In genomic region chr4:41572414-41572986, GRCh38 we compare ENCODE assay signal across 16 cellular contexts. TPM values are rescaled to one million over a fixed set of nuclear protein-coding genes. Genes with fewer than 3 reads are reported as not detected.
A peak's percentile ranks its signal among the peaks of the same experiment; 100 is the strongest.
DNase-seq lines count a peak whose midpoint lies in the region; ATAC-seq and TF ChIP-seq lines count a peak whose summit lies in the region.
"Had no signal": no experiment of that assay in that cellular context is flagged by ENCODE, and none has a peak within 500 bp of the region (broad histone marks: within the 10 kb centered on the region; RNA-seq: fewer than 3 reads in every experiment).

No MANE protein-coding gene starts in this region.

- no peaks in the 10 kb centered on the region for H3K36me3 ChIP-seq in ascending aorta
- H3K36me3 ChIP-seq in gastrocnemius medialis: no peaks in the 10 kb centered on the region
- H3K36me3 ChIP-seq: BLaER1 had no signal

- H3K27me3 ChIP-seq in ascending aorta (no peaks in the 10 kb centered on the region), gastrocnemius medialis (no peaks in the 10 kb centered on the region)
- H3K27me3 ChIP-seq: BLaER1 had no signal

- TF ChIP-seq POLR2A in gastrocnemius medialis (IDR thresholded peaks at IDR 0.05): no peak

- H3K9me3 ChIP-seq in ascending aorta (no peaks in the 10 kb centered on the region), gastrocnemius medialis (no peaks in the 10 kb centered on the region)
- H3K9me3 ChIP-seq: BLaER1 had no signal

- peak; percentile 34 to 68 for ATAC-seq in gastrocnemius medialis
- ATAC-seq in GM21786 (IDR thresholded peaks at IDR 0.05; ENCODE audit: unreplicated experiment): no peak
- ATAC-seq in HG02571 (IDR thresholded peaks at IDR 0.05; ENCODE audit: unreplicated experiment): no peak
- ATAC-seq: T-helper 17 cell had no signal

- H3K4me3 ChIP-seq in ascending aorta (peak overlapping the region; percentile 6 to 26), gastrocnemius medialis (peak overlapping the region; percentile 5 to 48 (median 26))
- H3K4me3 ChIP-seq: BLaER1 had no signal

- TF ChIP-seq CTCF in ascending aorta (IDR thresholded peaks at IDR 0.05): no peak
- no peak for TF ChIP-seq CTCF in gastrocnemius medialis (IDR thresholded peaks at IDR 0.05 in 4 of 5, conservative IDR thresholded peaks at IDR 0.05 in 1 of 5)

- intact Hi-C loops in ascending aorta (cut with DNase I) (no loop called here), gastrocnemius medialis (cut with DNase I; ENCODE audit: low total_unique reads) (loop anchor here (5.0 kb wide), 1 partner anchor 655 kb away; no protein-coding TSS in a partner anchor)

- peak; percentile 31 for DNase-seq in EL
- no peak for DNase-seq in ascending aorta (ENCODE audit: low spot score in 2 of 2)
- peak; percentile 23 for DNase-seq in inferior parietal cortex (ENCODE audit: extremely low spot score)
- DNase-seq in gastrocnemius medialis: peak in 1 of 2 donors; percentile 18
- DNase-seq in globus pallidus (ENCODE audit: low spot score): no peak
- no peak for DNase-seq in hepatic stellate cell (ENCODE audit: low spot score)
- DNase-seq: activated naive CD8-positive, alpha-beta T cell treated with anti-CD3 and anti-CD28 coated beads for 36 hours; cerebellar nuclear complex; HFFc6; NCI-H2029 treated with DMSO at 0.1 percent for 48 hours; NCI-H748 treated with DMSO at 0.1 percent for 48 hours; RPMI8226; T-helper 17 cell had no signal

- H3K27ac ChIP-seq in ascending aorta (peak overlapping the region; percentile 24 to 42), gastrocnemius medialis (peak overlapping the region; percentile 75 to 87 (median 82))
- H3K27ac ChIP-seq: BLaER1 had no signal

- in situ Hi-C loops in gastrocnemius medialis (cut with MboI; ENCODE audit: low sequenced_read_pairs in 4 of 4): no loop called here

- H3K4me1 ChIP-seq in ascending aorta (peaks cover 0 to 50% of the 10 kb centered on the region in 2 donors), gastrocnemius medialis (peaks cover 72 to 84% of the 10 kb centered on the region in 2 donors)
- H3K4me1 ChIP-seq: BLaER1 had no signal

RNA-seq across cellular contexts. Expression of gene LIMCH1, which starts 34.5 kb away (rescaled TPM):
- 44.4 TPM for total RNA-seq in ascending aorta
- total RNA-seq in gastrocnemius medialis: 10 to 100 TPM; 36.2 to 71.4 (median 52.1) TPM
- total RNA-seq: activated naive CD8-positive, alpha-beta T cell treated with anti-CD3 and anti-CD28 coated beads for 36 hours; T-helper 17 cell had no signal

Comparison
In these comparisons a context has a peak if more than half of its experiments do, and no peak if none do; other contexts are left out.
1. DNase-seq: peak in EL (single experiment) and inferior parietal cortex (single experiment); none in ascending aorta (0 of 2), globus pallidus (single experiment) and hepatic stellate cell (single experiment).
2. ATAC-seq: peak in gastrocnemius medialis (2 of 2); none in GM21786 (single experiment) and HG02571 (single experiment).